Comparison of ENCODE assay signal across 1 cellular context in the genomic region with DNA sequence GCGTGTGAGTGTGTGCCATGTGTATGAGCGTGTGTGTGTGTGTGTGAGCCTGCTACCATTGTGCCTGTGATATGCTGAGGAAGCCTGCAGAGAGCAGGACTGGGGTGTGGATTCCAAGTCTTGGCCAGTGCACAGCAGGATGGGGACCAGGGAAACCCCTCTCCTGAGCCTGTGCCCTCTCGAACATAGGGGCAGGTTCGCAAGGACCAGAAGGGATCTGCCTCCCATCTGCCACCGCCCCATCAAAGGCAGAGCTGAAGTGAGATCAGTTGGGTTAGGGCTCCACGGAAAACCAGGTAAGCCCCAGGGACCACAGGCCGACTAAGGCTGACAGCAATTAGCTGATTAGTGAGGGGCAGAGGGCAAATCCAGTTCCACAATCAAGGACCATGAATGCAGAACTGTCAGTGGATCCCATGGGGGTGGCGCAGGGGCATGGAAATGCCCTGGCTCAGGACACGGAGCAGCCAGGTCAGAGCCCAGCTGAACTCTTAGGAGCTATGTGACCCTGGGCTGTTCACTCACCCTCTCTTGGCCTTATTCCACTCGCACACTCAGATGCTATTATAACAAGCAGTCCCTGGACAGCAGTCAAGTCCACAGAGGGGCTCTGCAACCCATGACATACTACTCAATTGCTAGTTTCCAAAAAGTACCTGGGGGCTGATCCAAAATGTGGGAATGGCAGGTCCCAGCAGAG.
TF ChIP-seq lines count a peak whose summit lies in the region.

No MANE protein-coding gene starts in this region.

TF ChIP-seq in K562, 482 proteins besides CTCF, POLR2A, EP300 and RAD21 (continued from another document):
- TF ChIP-seq ZNF121 (CRISPR knock-in tag; conservative IDR thresholded peaks at IDR 0.05) (no peak), NFE2 (IDR thresholded peaks at IDR 0.05; ENCODE audit: low read depth) (no peak), RBM34 (IDR thresholded peaks at IDR 0.05; ENCODE audit: borderline replicate concordance, insufficient read depth, low read length) (no peak), MEF2D (tag; conservative IDR thresholded peaks at IDR 0.05; ENCODE audit: low read depth) (0 out of 2 replicates have a peak, but pooled peaks have one; percentile 11), PCBP1 (IDR thresholded peaks at IDR 0.05; ENCODE audit: low read depth, low read length, poor library complexity, severe bottlenecking) (no peak), KAT2B (IDR thresholded peaks at IDR 0.05; ENCODE audit: low read depth, low read length) (no peak), KLF10 (CRISPR knock-in tag; IDR thresholded peaks at IDR 0.05) (no peak)
- TF ChIP-seq, protein P1, sequence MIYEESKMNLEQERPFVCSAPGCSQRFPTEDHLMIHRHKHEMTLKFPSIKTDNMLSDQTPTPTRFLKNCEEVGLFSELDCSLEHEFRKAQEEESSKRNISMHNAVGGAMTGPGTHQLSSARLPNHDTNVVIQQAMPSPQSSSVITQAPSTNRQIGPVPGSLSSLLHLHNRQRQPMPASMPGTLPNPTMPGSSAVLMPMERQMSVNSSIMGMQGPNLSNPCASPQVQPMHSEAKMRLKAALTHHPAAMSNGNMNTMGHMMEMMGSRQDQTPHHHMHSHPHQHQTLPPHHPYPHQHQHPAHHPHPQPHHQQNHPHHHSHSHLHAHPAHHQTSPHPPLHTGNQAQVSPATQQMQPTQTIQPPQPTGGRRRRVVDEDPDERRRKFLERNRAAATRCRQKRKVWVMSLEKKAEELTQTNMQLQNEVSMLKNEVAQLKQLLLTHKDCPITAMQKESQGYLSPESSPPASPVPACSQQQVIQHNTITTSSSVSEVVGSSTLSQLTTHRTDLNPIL (CRISPR knock-in tag; IDR thresholded peaks at IDR 0.05) = no peak
- TF ChIP-seq, protein P2, sequence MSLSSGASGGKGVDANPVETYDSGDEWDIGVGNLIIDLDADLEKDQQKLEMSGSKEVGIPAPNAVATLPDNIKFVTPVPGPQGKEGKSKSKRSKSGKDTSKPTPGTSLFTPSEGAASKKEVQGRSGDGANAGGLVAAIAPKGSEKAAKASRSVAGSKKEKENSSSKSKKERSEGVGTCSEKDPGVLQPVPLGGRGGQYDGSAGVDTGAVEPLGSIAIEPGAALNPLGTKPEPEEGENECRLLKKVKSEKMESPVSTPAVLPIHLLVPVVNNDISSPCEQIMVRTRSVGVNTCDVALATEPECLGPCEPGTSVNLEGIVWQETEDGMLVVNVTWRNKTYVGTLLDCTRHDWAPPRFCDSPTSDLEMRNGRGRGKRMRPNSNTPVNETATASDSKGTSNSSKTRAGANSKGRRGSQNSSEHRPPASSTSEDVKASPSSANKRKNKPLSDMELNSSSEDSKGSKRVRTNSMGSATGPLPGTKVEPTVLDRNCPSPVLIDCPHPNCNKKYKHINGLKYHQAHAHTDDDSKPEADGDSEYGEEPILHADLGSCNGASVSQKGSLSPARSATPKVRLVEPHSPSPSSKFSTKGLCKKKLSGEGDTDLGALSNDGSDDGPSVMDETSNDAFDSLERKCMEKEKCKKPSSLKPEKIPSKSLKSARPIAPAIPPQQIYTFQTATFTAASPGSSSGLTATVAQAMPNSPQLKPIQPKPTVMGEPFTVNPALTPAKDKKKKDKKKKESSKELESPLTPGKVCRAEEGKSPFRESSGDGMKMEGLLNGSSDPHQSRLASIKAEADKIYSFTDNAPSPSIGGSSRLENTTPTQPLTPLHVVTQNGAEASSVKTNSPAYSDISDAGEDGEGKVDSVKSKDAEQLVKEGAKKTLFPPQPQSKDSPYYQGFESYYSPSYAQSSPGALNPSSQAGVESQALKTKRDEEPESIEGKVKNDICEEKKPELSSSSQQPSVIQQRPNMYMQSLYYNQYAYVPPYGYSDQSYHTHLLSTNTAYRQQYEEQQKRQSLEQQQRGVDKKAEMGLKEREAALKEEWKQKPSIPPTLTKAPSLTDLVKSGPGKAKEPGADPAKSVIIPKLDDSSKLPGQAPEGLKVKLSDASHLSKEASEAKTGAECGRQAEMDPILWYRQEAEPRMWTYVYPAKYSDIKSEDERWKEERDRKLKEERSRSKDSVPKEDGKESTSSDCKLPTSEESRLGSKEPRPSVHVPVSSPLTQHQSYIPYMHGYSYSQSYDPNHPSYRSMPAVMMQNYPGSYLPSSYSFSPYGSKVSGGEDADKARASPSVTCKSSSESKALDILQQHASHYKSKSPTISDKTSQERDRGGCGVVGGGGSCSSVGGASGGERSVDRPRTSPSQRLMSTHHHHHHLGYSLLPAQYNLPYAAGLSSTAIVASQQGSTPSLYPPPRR (CRISPR knock-in tag; IDR thresholded peaks at IDR 0.05; ENCODE audit: borderline replicate concordance) = no peak
- TF ChIP-seq, protein P3, sequence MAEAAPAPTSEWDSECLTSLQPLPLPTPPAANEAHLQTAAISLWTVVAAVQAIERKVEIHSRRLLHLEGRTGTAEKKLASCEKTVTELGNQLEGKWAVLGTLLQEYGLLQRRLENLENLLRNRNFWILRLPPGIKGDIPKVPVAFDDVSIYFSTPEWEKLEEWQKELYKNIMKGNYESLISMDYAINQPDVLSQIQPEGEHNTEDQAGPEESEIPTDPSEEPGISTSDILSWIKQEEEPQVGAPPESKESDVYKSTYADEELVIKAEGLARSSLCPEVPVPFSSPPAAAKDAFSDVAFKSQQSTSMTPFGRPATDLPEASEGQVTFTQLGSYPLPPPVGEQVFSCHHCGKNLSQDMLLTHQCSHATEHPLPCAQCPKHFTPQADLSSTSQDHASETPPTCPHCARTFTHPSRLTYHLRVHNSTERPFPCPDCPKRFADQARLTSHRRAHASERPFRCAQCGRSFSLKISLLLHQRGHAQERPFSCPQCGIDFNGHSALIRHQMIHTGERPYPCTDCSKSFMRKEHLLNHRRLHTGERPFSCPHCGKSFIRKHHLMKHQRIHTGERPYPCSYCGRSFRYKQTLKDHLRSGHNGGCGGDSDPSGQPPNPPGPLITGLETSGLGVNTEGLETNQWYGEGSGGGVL (CRISPR knock-in tag; IDR thresholded peaks at IDR 0.05) = no peak
